In the genomic region with DNA sequence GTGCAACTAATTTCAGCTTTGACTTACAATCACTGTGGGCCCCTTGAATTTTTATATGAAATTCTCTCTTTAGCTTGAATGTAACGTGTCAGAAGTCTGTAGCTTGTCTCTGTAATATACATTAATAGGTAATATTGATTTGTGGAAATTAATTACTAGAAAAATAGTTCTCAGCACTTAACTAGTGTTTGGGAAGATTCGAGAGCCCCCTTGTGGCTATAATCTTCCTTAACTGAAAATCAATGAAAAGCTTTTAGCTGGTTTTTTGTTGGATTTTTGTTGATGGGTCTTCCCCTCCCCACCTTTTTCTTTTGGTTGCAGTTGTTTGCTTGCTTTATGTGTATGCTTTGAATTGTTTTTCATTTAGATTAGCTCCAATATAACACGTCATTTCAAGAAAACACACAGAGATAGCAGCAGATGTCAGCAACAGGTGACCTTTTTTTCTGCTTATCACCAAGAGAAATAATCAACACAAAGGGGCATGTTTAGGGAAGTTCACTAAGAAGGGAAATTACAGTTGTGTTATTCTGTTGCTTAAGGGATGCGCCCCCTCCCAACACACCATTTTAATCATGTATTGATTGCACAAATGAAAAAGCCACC, we compare ENCODE assay signal across 9 cellular contexts.
DNase-seq lines count a peak whose midpoint lies in the region; FAIRE-seq and TF ChIP-seq lines count a peak whose summit lies in the region.
"Had no signal": no experiment of that assay in that cellular context is flagged by ENCODE, and none has a peak within 500 bp of the region (broad histone marks: within the 10 kb centered on the region; RNA-seq: fewer than 3 reads in every experiment).

No MANE protein-coding gene starts in this region.

- H3K4me1 ChIP-seq in Loucy (ENCODE audit: insufficient read depth, low read length, poor library complexity, severe bottlenecking), result no peaks in the 10 kb centered on the region

- no peaks in the 10 kb centered on the region for H3F3A ChIP-seq in Loucy (ENCODE audit: low read depth)

- no peaks in the 10 kb centered on the region for H3K9me2 ChIP-seq in Loucy (replicated peaks; ENCODE audit: low read depth, low read length)

- no peaks in the 10 kb centered on the region for H3K36me3 Mint-ChIP-seq in activated T-helper 1 cell treated with anti-CD3 and anti-CD28 coated beads, Interleukin-12 subunit alpha, Interleukin-12 subunit beta, Interleukin-2, Interleukin-4 antibody, amounts not matched to agents 30 ng/mL and 10 ng/mL and 1 ng/mL, durations not matched to agents 14 hours and 24 hours and 36 hours (ENCODE audit: low read depth)

- H3K4me3 ChIP-seq in Loucy (ENCODE audit: low read length, poor library complexity, severe bottlenecking) (no peak overlapping the region), bronchial epithelial cell (ENCODE audit: low read depth, low read length) (no peak overlapping the region)
- H3K4me3 ChIP-seq: SK-N-MC had no signal

- H3K4me2 ChIP-seq in Loucy (ENCODE audit: low read depth, low read length, poor library complexity, severe bottlenecking), result no peak overlapping the region

- H3K27me3 Mint-ChIP-seq in activated T-helper 1 cell treated with anti-CD3 and anti-CD28 coated beads, Interleukin-12 subunit alpha, Interleukin-12 subunit beta, Interleukin-2, Interleukin-4 antibody, amounts not matched to agents 30 ng/mL and 10 ng/mL and 1 ng/mL, durations not matched to agents 14 hours and 24 hours and 36 hours (ENCODE audit: insufficient read depth), result no peaks in the 10 kb centered on the region

- H3K9ac ChIP-seq in Loucy (ENCODE audit: low read depth, low read length, poor library complexity, severe bottlenecking), result no peak overlapping the region

- peak; percentile 64 for TF ChIP-seq CTCF in Loucy (conservative IDR thresholded peaks at IDR 0.05; ENCODE audit: low read length)
- TF ChIP-seq CTCF in bronchial epithelial cell (IDR thresholded peaks at IDR 0.05; ENCODE audit: insufficient read depth, low read length, severe bottlenecking), result peak; percentile 36

- H3K4me3 Mint-ChIP-seq in activated T-helper 1 cell treated with anti-CD3 and anti-CD28 coated beads, Interleukin-12 subunit alpha, Interleukin-12 subunit beta, Interleukin-2, Interleukin-4 antibody, amounts not matched to agents 30 ng/mL and 10 ng/mL and 1 ng/mL, durations not matched to agents 14 hours and 24 hours and 36 hours, result no peak overlapping the region

- H4K20me1 ChIP-seq in Loucy (ENCODE audit: insufficient read depth, low read length, poor library complexity, severe bottlenecking), result no peaks in the 10 kb centered on the region

- H3K36me3 ChIP-seq in Loucy (ENCODE audit: insufficient read depth, low read length), result no peaks in the 10 kb centered on the region
- H3K36me3 ChIP-seq in bronchial epithelial cell (ENCODE audit: control insufficient read depth, insufficient read depth, low read length), result no peaks in the 10 kb centered on the region

- DNase-seq in EL (peak; percentile 5), bronchial epithelial cell (ENCODE audit: low read depth) (peak; percentile 25), midbrain (lab: John Stamatoyannopoulos, UW) (peak; percentile 11), NCI-H2196 treated with DMSO at 0.1 percent for 48 hours (lab: John Stamatoyannopoulos, UW; ENCODE audit: unreplicated experiment) (no peak), urothelium cell line (ENCODE audit: low spot score) (no peak)
- no peak for DNase-seq in activated CD4-positive, alpha-beta T cell treated with anti-CD3 and anti-CD28 coated beads, Interleukin-2, amount 50 U/mL, for 4 hours
- DNase-seq in activated T-helper 1 cell treated with anti-CD3 and anti-CD28 coated beads, Interleukin-12 subunit alpha, Interleukin-12 subunit beta, Interleukin-2, Interleukin-4 antibody, amounts not matched to agents 30 ng/mL and 10 ng/mL and 1 ng/mL, durations not matched to agents 14 hours and 24 hours and 36 hours (ENCODE audit: low spot score), result no peak

- H2AFZ ChIP-seq in Loucy (ENCODE audit: low read length), result no peak overlapping the region

- intact Hi-C loops in activated T-helper 1 cell treated with anti-CD3 and anti-CD28 coated beads, Interleukin-12 subunit alpha, Interleukin-12 subunit beta, Interleukin-2, Interleukin-4 antibody, amounts not matched to agents 30 ng/mL and 10 ng/mL and 1 ng/mL, durations not matched to agents 14 hours and 24 hours and 36 hours (cut with micrococcal nuclease), result loop anchor here (5.0 kb wide), 1 partner anchor 795 kb away; no protein-coding TSS in a partner anchor

- H3K9me3 ChIP-seq in Loucy (ENCODE audit: insufficient read depth, low read depth, low read length), result no peaks in the 10 kb centered on the region; the same call in 1 of the 2 replicates

- no peak overlapping the region for H3K27ac Mint-ChIP-seq in activated T-helper 1 cell treated with anti-CD3 and anti-CD28 coated beads, Interleukin-12 subunit alpha, Interleukin-12 subunit beta, Interleukin-2, Interleukin-4 antibody, amounts not matched to agents 30 ng/mL and 10 ng/mL and 1 ng/mL, durations not matched to agents 14 hours and 24 hours and 36 hours

- no peaks in the 10 kb centered on the region for H3K79me2 ChIP-seq in Loucy (ENCODE audit: insufficient read depth, low read length)

- H3K27me3 ChIP-seq in Loucy (ENCODE audit: insufficient read depth, low read length, poor library complexity, severe bottlenecking) (no peaks in the 10 kb centered on the region), bronchial epithelial cell (ENCODE audit: control insufficient read depth, insufficient read depth, low read length) (no peaks in the 10 kb centered on the region)

- H3K4me1 Mint-ChIP-seq in activated T-helper 1 cell treated with anti-CD3 and anti-CD28 coated beads, Interleukin-12 subunit alpha, Interleukin-12 subunit beta, Interleukin-2, Interleukin-4 antibody, amounts not matched to agents 30 ng/mL and 10 ng/mL and 1 ng/mL, durations not matched to agents 14 hours and 24 hours and 36 hours (ENCODE audit: low read depth), result no peaks in the 10 kb centered on the region

- no peaks in the 10 kb centered on the region for H3K9me3 Mint-ChIP-seq in activated T-helper 1 cell treated with anti-CD3 and anti-CD28 coated beads, Interleukin-12 subunit alpha, Interleukin-12 subunit beta, Interleukin-2, Interleukin-4 antibody, amounts not matched to agents 30 ng/mL and 10 ng/mL and 1 ng/mL, durations not matched to agents 14 hours and 24 hours and 36 hours

- FAIRE-seq in bronchial epithelial cell (lab: Jason Lieb, UNC) (no peak), urothelium cell line (lab: Jason Lieb, UNC) (no peak)

Comparison
In these comparisons a context has a peak if more than half of its experiments do, and no peak if none do; other contexts are left out.
1. DNase-seq: peak in EL (single experiment), bronchial epithelial cell (single experiment) and midbrain (single experiment); none in activated CD4-positive, alpha-beta T cell treated with anti-CD3 and anti-CD28 coated beads, Interleukin-2, amount 50 U/mL, for 4 hours (0 of 2), NCI-H2196 treated with DMSO at 0.1 percent for 48 hours (single experiment), urothelium cell line (single experiment) and activated T-helper 1 cell treated with anti-CD3 and anti-CD28 coated beads, Interleukin-12 subunit alpha, Interleukin-12 subunit beta, Interleukin-2, Interleukin-4 antibody, amounts not matched to agents 30 ng/mL and 10 ng/mL and 1 ng/mL, durations not matched to agents 14 hours and 24 hours and 36 hours (single experiment).